ENCODE assay signal across 9 cellular contexts in the genomic region with DNA sequence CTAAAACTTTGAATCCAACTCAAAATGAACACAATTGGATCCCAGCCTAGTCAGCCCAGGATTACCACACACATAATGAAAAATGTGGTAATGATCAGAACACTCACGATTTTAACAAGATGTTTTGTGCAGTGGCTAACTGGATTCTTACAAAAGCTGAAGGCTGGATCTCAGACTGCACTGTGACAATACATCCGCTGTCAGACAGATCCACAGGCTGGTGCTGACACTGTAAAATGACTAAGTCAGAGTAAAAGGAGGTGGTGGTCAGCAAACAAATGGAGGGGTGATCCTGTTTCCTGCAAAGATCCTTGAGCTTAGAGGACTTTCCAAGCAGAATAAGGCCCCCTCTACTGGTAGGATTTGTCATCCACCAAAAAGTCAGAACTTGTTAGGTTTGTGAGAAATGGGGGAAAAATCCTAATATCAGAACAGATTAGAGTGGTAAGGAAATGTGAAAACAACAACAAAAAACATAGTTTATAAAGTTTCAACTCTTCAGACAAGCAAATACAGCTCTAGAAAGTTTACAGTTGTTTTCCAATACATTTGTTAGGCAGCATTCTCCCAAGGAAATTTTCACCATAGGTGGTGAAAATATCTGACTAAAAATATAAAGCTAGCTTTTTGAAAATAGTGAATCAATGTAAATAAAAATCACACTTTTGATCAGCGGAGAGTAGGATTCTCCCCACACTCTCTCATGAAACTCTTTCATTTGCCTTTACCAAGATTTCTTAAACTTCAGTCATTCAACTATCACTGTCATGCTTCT.
DNase-seq lines count a peak whose midpoint lies in the region; ATAC-seq and TF ChIP-seq lines count a peak whose summit lies in the region.
"Had no signal": no experiment of that assay in that cellular context is flagged by ENCODE, and none has a peak within 500 bp of the region (broad histone marks: within the 10 kb centered on the region; RNA-seq: fewer than 3 reads in every experiment).

No MANE protein-coding gene starts in this region.

- intact Hi-C loops in heart right ventricle (cut with DNase I), result loop anchor here in 8 of 10 donors (2.0 to 10.0 kb wide), 9 partner anchors 57 to 440 kb away; no protein-coding TSS in a partner anchor
- intact Hi-C loops in sigmoid colon (cut with DNase I), result loop anchor here (2.0 to 5.0 kb wide), 3 partner anchors 116 to 272 kb away; no protein-coding TSS in a partner anchor

- 43 to 50% methylated on average over 3 of the region's 3 CpGs for WGBS in heart right ventricle, 2 donors
- 32 to 57% methylated on average over 3 of the region's 3 CpGs for WGBS in sigmoid colon, 2 donors

- peaks cover 15% of the 10 kb centered on the region for H3K9me3 Mint-ChIP-seq in activated CD4-positive, alpha-beta memory T cell treated with anti-CD3 and anti-CD28 coated beads, Interleukin-2, amount 10 ng/mL, durations not matched to agents 7 days and 5 days

- peak; percentile 40 to 64 for DNase-seq in NCI-H2081 (lab: John Stamatoyannopoulos, UW)
- no peak for DNase-seq in NCI-H2081 treated with DMSO at 0.1 percent for 48 hours (lab: John Stamatoyannopoulos, UW)
- DNase-seq in UCSD-AML1 (lab: John Stamatoyannopoulos, UW; ENCODE audit: unreplicated experiment), result peak; percentile 15
- DNase-seq in heart right ventricle, result peak in 1 of 2 donors; percentile 25
- DNase-seq in sigmoid colon, result no peak
- DNase-seq in activated CD4-positive, alpha-beta memory T cell treated with anti-CD3 and anti-CD28 coated beads, Interleukin-2, amount 10 ng/mL, durations not matched to agents 7 days and 5 days, result no peak
- no peak for DNase-seq in activated T-cell treated with anti-CD3 and anti-CD28 coated beads, Interleukin-2, amount 50 U/mL, for 1 hour

- no peak overlapping the region for H3K4me3 Mint-ChIP-seq in activated CD4-positive, alpha-beta memory T cell treated with anti-CD3 and anti-CD28 coated beads, Interleukin-2, amount 10 ng/mL, durations not matched to agents 7 days and 5 days
- H3K4me3 Mint-ChIP-seq: activated naive CD4-positive, alpha-beta T cell treated with anti-CD3 and anti-CD28 coated beads, Interleukin-2, amount 50 U/mL, for 24 hours had no signal

- POLR2A ChIA-PET in activated CD4-positive, alpha-beta memory T cell treated with anti-CD3 and anti-CD28 coated beads, Interleukin-2, amount 10 ng/mL, durations not matched to agents 7 days and 5 days (lab: Charles Lee), result no interaction called here

- H3K4me1 ChIP-seq in heart right ventricle, result peaks cover 0 to 13% (median 2%) of the 10 kb centered on the region in 9 donors
- H3K4me1 ChIP-seq in sigmoid colon, result peaks cover 0 to 15% (median under 1%) of the 10 kb centered on the region in 4 donors

- H3K27ac Mint-ChIP-seq in activated CD4-positive, alpha-beta memory T cell treated with anti-CD3 and anti-CD28 coated beads, Interleukin-2, amount 10 ng/mL, durations not matched to agents 7 days and 5 days, result no peak overlapping the region
- H3K27ac Mint-ChIP-seq: activated naive CD4-positive, alpha-beta T cell treated with anti-CD3 and anti-CD28 coated beads, Interleukin-2, amount 50 U/mL, for 24 hours had no signal

- peaks cover 7% of the 10 kb centered on the region for H3K36me3 Mint-ChIP-seq in activated CD4-positive, alpha-beta memory T cell treated with anti-CD3 and anti-CD28 coated beads, Interleukin-2, amount 10 ng/mL, durations not matched to agents 7 days and 5 days (ENCODE audit: low read depth)

- TF ChIP-seq EP300 in sigmoid colon (IDR thresholded peaks at IDR 0.05), result no peak

- peaks cover 3% of the 10 kb centered on the region for H3K27me3 Mint-ChIP-seq in activated CD4-positive, alpha-beta memory T cell treated with anti-CD3 and anti-CD28 coated beads, Interleukin-2, amount 10 ng/mL, durations not matched to agents 7 days and 5 days

- ATAC-seq in heart right ventricle, result peak in 7 of 8 donors; percentile 44 to 73 (median 66)

- H3K4me1 Mint-ChIP-seq in activated CD4-positive, alpha-beta memory T cell treated with anti-CD3 and anti-CD28 coated beads, Interleukin-2, amount 10 ng/mL, durations not matched to agents 7 days and 5 days, result peaks cover under 1% of the 10 kb centered on the region
- H3K4me1 Mint-ChIP-seq: activated naive CD4-positive, alpha-beta T cell treated with anti-CD3 and anti-CD28 coated beads, Interleukin-2, amount 50 U/mL, for 24 hours had no signal

- H3K36me3 ChIP-seq in heart right ventricle (no peaks in the 10 kb centered on the region), sigmoid colon (no peaks in the 10 kb centered on the region)

- peak overlapping the region in 2 of 10 donors; percentile 6 to 36 for H3K27ac ChIP-seq in heart right ventricle
- H3K27ac ChIP-seq in sigmoid colon, result peak overlapping the region; percentile 9 to 45 (median 31)

- TF ChIP-seq CTCF in LNCAP (IDR thresholded peaks at IDR 0.05) (peak; percentile 58), heart right ventricle (IDR thresholded peaks at IDR 0.05) (peak; percentile 37 to 83 (median 67)), sigmoid colon (IDR thresholded peaks at IDR 0.05) (peak; percentile 38 to 68 (median 56))

- H3K4me3 ChIP-seq in heart right ventricle, result no peak overlapping the region
- H3K4me3 ChIP-seq in sigmoid colon, result no peak overlapping the region

- H3K27me3 ChIP-seq in heart right ventricle, result no peaks in the 10 kb centered on the region
- H3K27me3 ChIP-seq in sigmoid colon, result no peaks in the 10 kb centered on the region

- peaks cover 0 to 5% (median 0%) of the 10 kb centered on the region in 11 donors for H3K9me3 ChIP-seq in heart right ventricle
- H3K9me3 ChIP-seq in sigmoid colon, result no peaks in the 10 kb centered on the region

- CTCF ChIA-PET in activated CD4-positive, alpha-beta memory T cell treated with anti-CD3 and anti-CD28 coated beads, Interleukin-2, amount 10 ng/mL, durations not matched to agents 7 days and 5 days (lab: Charles Lee), result interaction anchor here (0.5 to 3.6 kb wide), 15 partner anchors 12 to 440 kb away, joined by 3 to 12 read pairs (median 3); a partner anchor contains a TSS

- no peak for TF ChIP-seq POLR2A in sigmoid colon (IDR thresholded peaks at IDR 0.05)

Comparison
In these comparisons a context has a peak if more than half of its experiments do, and no peak if none do; other contexts are left out.
1. DNase-seq: peak in NCI-H2081 (2 of 2) and UCSD-AML1 (single experiment); none in NCI-H2081 treated with DMSO at 0.1 percent for 48 hours (single experiment), sigmoid colon (single experiment), activated CD4-positive, alpha-beta memory T cell treated with anti-CD3 and anti-CD28 coated beads, Interleukin-2, amount 10 ng/mL, durations not matched to agents 7 days and 5 days (single experiment) and activated T-cell treated with anti-CD3 and anti-CD28 coated beads, Interleukin-2, amount 50 U/mL, for 1 hour (single experiment).
2. Peak in every context shown above with its lines, with median percentiles within 50 percentile points of each other: CTCF ChIP-seq.